9 cellular contexts compared by ENCODE assay signal in genomic region chr19:1649706-1650626, GRCh38. TPM values are rescaled to one million over a fixed set of nuclear protein-coding genes. Genes with fewer than 3 reads are reported as not detected.
DNase-seq lines count a peak whose midpoint lies in the region; ATAC-seq, FAIRE-seq and TF ChIP-seq lines count a peak whose summit lies in the region.
"Had no signal": no experiment of that assay in that cellular context is flagged by ENCODE, and none has a peak within 500 bp of the region (broad histone marks: within the 10 kb centered on the region; RNA-seq: fewer than 3 reads in every experiment).

No MANE protein-coding gene starts in this region.

- no peaks in the 10 kb centered on the region for H3K9me3 Mint-ChIP-seq in HFFc6

- BruUV-seq in GM12878 (replicated peaks; lab: Mats Ljungman, UMichigan): no TSS peak

- no peaks in the 10 kb centered on the region for H3K27me3 ChIP-seq in BJ (ENCODE audit: control insufficient read depth, insufficient read depth, low read length)
- no peaks in the 10 kb centered on the region for H3K27me3 ChIP-seq in GM12878 (replicated peaks in 1 of 2; ENCODE audit: control insufficient read depth in 2 of 2, insufficient read depth in 2 of 2, low read length in 1 of 2)

- peaks cover 27% of the 10 kb centered on the region for H3K4me1 ChIP-seq in GM12878 (ENCODE audit: control insufficient read depth, insufficient read depth, low read length)
- H3K4me1 ChIP-seq in mucosa of descending colon (ENCODE audit: low read depth): no peaks in the 10 kb centered on the region

- FAIRE-seq in GM12878 (lab: Jason Lieb, UNC): no peak

- SMC1A ChIA-PET in GM12878 (lab: Charles Lee; ENCODE audit: uncharacterized antibody, unreplicated experiment): interaction anchor here (0.8 to 3.3 kb wide), 4 partner anchors 14 to 59 kb away, joined by 3 to 30 read pairs (median 5); no protein-coding TSS in a partner anchor

- DNase-seq in BJ (ENCODE audit: low read depth) (no peak), HFFc6 (no peak), GM12878 (ENCODE audit: low read depth, low spot score) (no peak), mucosa of descending colon (peak in 2 of 3 donors; percentile 29 to 59), NCI-H1694 (lab: John Stamatoyannopoulos, UW) (no peak), putamen (ENCODE audit: low spot score) (no peak)

- peaks cover 60% of the 10 kb centered on the region for H3K79me2 ChIP-seq in GM12878 (ENCODE audit: control insufficient read depth, insufficient read depth, low read length)

- peak overlapping the region; percentile 78 for H3K4me3 ChIP-seq in BJ (ENCODE audit: low read depth, low read length)
- H3K4me3 ChIP-seq in GM12878: peak overlapping the region; percentile 91
- no peak overlapping the region for H3K4me3 ChIP-seq in mucosa of descending colon

- CTCF ChIA-PET in BJ (lab: Yijun Ruan, JAX) (interaction anchor here (3.4 kb wide), 1 partner anchor 23 kb away, joined by 12 read pairs; no protein-coding TSS in a partner anchor), GM12878 (lab: Yijun Ruan, JAX) (interaction anchor here (0.6 to 2.2 kb wide), 9 partner anchors 13 to 104 kb away, joined by 3 to 10 read pairs (median 4); no protein-coding TSS in a partner anchor)

- peak overlapping the region; percentile 76 for H3K9ac ChIP-seq in GM12878 (ENCODE audit: control insufficient read depth, insufficient read depth, low read length)

- no peak overlapping the region for H2AFZ ChIP-seq in GM12878 (ENCODE audit: control insufficient read depth, low read depth, low read length)

- H3K36me3 ChIP-seq in BJ (ENCODE audit: control insufficient read depth, insufficient read depth, low read length): peaks cover 17% of the 10 kb centered on the region
- peaks cover 4 to 12% of the 10 kb centered on the region in 2 experiments; a peak in 3 of 4 replicates for H3K36me3 ChIP-seq in GM12878 (ENCODE audit: control insufficient read depth in 2 of 2, insufficient read depth in 2 of 2, low read length in 1 of 2)
- H3K36me3 ChIP-seq in mucosa of descending colon (ENCODE audit: low read depth): no peaks in the 10 kb centered on the region

- peaks cover 2% of the 10 kb centered on the region for H3K27me3 Mint-ChIP-seq in HFFc6 (ENCODE audit: insufficient read depth)

- TF ChIP-seq CTCF in BJ (IDR thresholded peaks at IDR 0.05; ENCODE audit: insufficient read depth, low read depth, low read length) (no peak), HFFc6 (IDR thresholded peaks at IDR 0.05) (no peak), GM12878 (IDR thresholded peaks at IDR 0.05 in 2 of 3, conservative IDR thresholded peaks at IDR 0.05 in 1 of 3; ENCODE audit: control insufficient read depth in 2 of 3, extremely low read depth in 1 of 3, insufficient read depth in 1 of 3, low read depth in 3 of 3, low read length in 3 of 3) (no peak), mucosa of descending colon (IDR thresholded peaks at IDR 0.05) (no peak)

- no peak for TF ChIP-seq RAD21 in GM12878 (IDR thresholded peaks at IDR 0.05; ENCODE audit: insufficient read depth, low read depth, low read length)

- peak overlapping the region; percentile 83 for H3K4me2 ChIP-seq in GM12878 (ENCODE audit: control insufficient read depth, insufficient read depth)

- ATAC-seq in GM12878 (no peak), mucosa of descending colon (no peak), HG02884 (IDR thresholded peaks at IDR 0.05; ENCODE audit: unreplicated experiment) (no peak), GM19395 (IDR thresholded peaks at IDR 0.05; ENCODE audit: unreplicated experiment) (no peak)
- ATAC-seq: left lung had no signal

- H3K9me3 ChIP-seq in GM12878 (replicated peaks; ENCODE audit: control insufficient read depth, insufficient read depth, low read length) (no peaks in the 10 kb centered on the region), mucosa of descending colon (no peaks in the 10 kb centered on the region)
- H3K9me3 ChIP-seq: left lung had no signal

- in situ Hi-C loops in GM12878 (cut with MboI): loop anchor here (5.0 kb wide), 1 partner anchor 43 kb away; the partner anchor contains the start of gene UQCR11

- H3K36me3 Mint-ChIP-seq in HFFc6 (ENCODE audit: low read depth): no peaks in the 10 kb centered on the region

- intact Hi-C loops in GM12878 (cut with micrococcal nuclease; ENCODE audit: unreplicated experiment) (loop anchor here (2.0 to 5.0 kb wide), 3 partner anchors 19 to 43 kb away; partner anchors contain the start of gene UQCR11), mucosa of descending colon (cut with DNase I, micrococcal nuclease) (no loop called here)

- TF ChIP-seq POLR2A in GM12878 (IDR thresholded peaks at IDR 0.05; ENCODE audit: low read depth, low read length): no peak

- 13% methylated on average over 20 of the region's 20 CpGs for WGBS in GM12878 (ENCODE audit: insufficient coverage, insufficient replicate concordance, low lambda C conversion rate, missing lambda C conversion rate)

- peak overlapping the region; percentile 91 for H3K4me3 Mint-ChIP-seq in HFFc6

- RAD21 ChIA-PET in GM12878 (lab: Charles Lee; ENCODE audit: unreplicated experiment): interaction anchor here (1.0 to 3.1 kb wide), 8 partner anchors 15 to 159 kb away, joined by 3 to 19 read pairs (median 6); partner anchors contain the start of genes REEP6 and UQCR11

- no peaks in the 10 kb centered on the region; the same call in 1 of the 2 replicates for H4K20me1 ChIP-seq in GM12878 (ENCODE audit: control insufficient read depth, insufficient read depth)

- peak overlapping the region; percentile 75 for H3K27ac Mint-ChIP-seq in HFFc6

- H3K27ac ChIP-seq in GM12878 (ENCODE audit: control insufficient read depth, insufficient read depth): peak overlapping the region; percentile 90
- H3K27ac ChIP-seq: left lung had no signal

- no peak for TF ChIP-seq EP300 in GM12878 (IDR thresholded peaks at IDR 0.05; ENCODE audit: borderline replicate concordance in 1 of 2, control insufficient read depth in 1 of 2, low read depth in 2 of 2, low read length in 2 of 2)

- POLR2A ChIA-PET in BJ (lab: Charles Lee) (no interaction called here), GM12878 (lab: Charles Lee) (interaction anchor here (0.5 to 1.0 kb wide), 7 partner anchors 10 to 61 kb away, joined by 3 to 7 read pairs (median 4); partner anchors contain the start of gene MBD3)

- peaks cover 9% of the 10 kb centered on the region for H3K4me1 Mint-ChIP-seq in HFFc6 (ENCODE audit: low read depth)

RNA-seq across cellular contexts. Expression of gene TCF3, which starts 2.4 kb away (rescaled TPM):
- polyA plus RNA-seq in BJ (2011; rRNA removed) (32.6 and 49.8 TPM in 2 replicates), GM12878 (2011; rRNA removed) (52.4 and 65.0 TPM in 2 replicates), GM12878 (2014; fragmentation: Illumina TruSeq; extraction: Trizol) (32.7 and 76.5 TPM in 2 replicates), GM12878 (2014; fragmentation: Nextera tagmentation; extraction: Ambion mirVana) (10 to 100 TPM in 1 of 2 experiments, 1 to 10 TPM in 1; 6.7 to 24.0 TPM), GM12878 (2014; rRNA removed) (191 and 239 TPM in 2 replicates), GM12878 (2016; fragmentation: Nextera tagmentation; extraction: Ambion mirVana) (10 to 100 TPM; 50.6 to 58.3 TPM)
- polyA minus RNA-seq in BJ (2011; rRNA and poly(A)+ RNA removed): 16.8 and 20.7 TPM in 2 replicates
- total RNA-seq in HFFc6 (2021; fragmentation: NEBNext Ultra II Directional; extraction: Animal tissue kit (Norgen Biotek cat#: 25700)): 100 to 1,000 TPM in 1 of 6 experiments, 10 to 100 TPM in 5; 74.9 to 102 (median 82.0) TPM
- total RNA-seq in GM12878 (2013; cell fraction: nucleolus; rRNA removed): 89.3 and 101 TPM in 2 replicates
- total RNA-seq in GM12878 (2014; rRNA removed) (147 and 165 TPM in 2 replicates), GM12878 (2014; rRNA removed; fragmentation: Illumina TruSeq; extraction: Trizol) (65.3 and 81.4 TPM in 2 replicates), GM12878 (2021) (262 and 282 TPM in 2 replicates), mucosa of descending colon (10 to 100 TPM; 54.4 to 57.7 (median 57.4) TPM)
- 129 TPM for polyA plus RNA-seq in GM12878 (2011; ENCODE audit: low read depth)
- 82.5 and 151 TPM in 2 replicates for polyA plus RNA-seq in GM12878 (2011; cell fraction: cytosol; rRNA removed)
- polyA plus RNA-seq in GM12878 (2011; cell fraction: nucleus; rRNA removed): 292 and 390 TPM in 2 replicates
- 223 and 266 TPM in 2 replicates for polyA plus RNA-seq in GM12878 (2012)
- 24.4 and 53.7 TPM in 2 replicates for polyA minus RNA-seq in GM12878 (2011; rRNA and poly(A)+ RNA removed)
- polyA minus RNA-seq in GM12878 (2011; cell fraction: cytosol; rRNA and poly(A)+ RNA removed): 50.1 and 67.3 TPM in 2 replicates
- 29.3 and 52.0 TPM in 2 replicates for polyA minus RNA-seq in GM12878 (2011; cell fraction: nucleus; rRNA and poly(A)+ RNA removed)

RNA-seq across cellular contexts. Expression of gene UQCR11, which starts 44.7 kb away (rescaled TPM):
- polyA plus RNA-seq in BJ (2011; rRNA removed) (177 and 213 TPM in 2 replicates), GM12878 (2011; rRNA removed) (191 and 219 TPM in 2 replicates), GM12878 (2014; fragmentation: Illumina TruSeq; extraction: Trizol) (15.8 and 29.0 TPM in 2 replicates), GM12878 (2014; fragmentation: Nextera tagmentation; extraction: Ambion mirVana) (100 to 1,000 TPM; 166 to 418 TPM), GM12878 (2014; rRNA removed) (146 and 157 TPM in 2 replicates), GM12878 (2016; fragmentation: Nextera tagmentation; extraction: Ambion mirVana) (100 to 1,000 TPM; 520 to 586 TPM)
- 20.0 and 30.9 TPM in 2 replicates for polyA minus RNA-seq in BJ (2011; rRNA and poly(A)+ RNA removed)
- total RNA-seq in HFFc6 (2021; fragmentation: NEBNext Ultra II Directional; extraction: Animal tissue kit (Norgen Biotek cat#: 25700)): 100 to 1,000 TPM; 178 to 319 (median 252) TPM
- total RNA-seq in GM12878 (2013; cell fraction: nucleolus; rRNA removed): 26.2 and 28.8 TPM in 2 replicates
- total RNA-seq in GM12878 (2014; rRNA removed) (107 and 113 TPM in 2 replicates), GM12878 (2014; rRNA removed; fragmentation: Illumina TruSeq; extraction: Trizol) (28.6 and 30.2 TPM in 2 replicates), GM12878 (2021) (223 and 247 TPM in 2 replicates), mucosa of descending colon (100 to 1,000 TPM; 265 to 301 (median 272) TPM)
- polyA plus RNA-seq in GM12878 (2011; ENCODE audit: low read depth): 21.7 TPM
- 138 and 274 TPM in 2 replicates for polyA plus RNA-seq in GM12878 (2011; cell fraction: cytosol; rRNA removed)
- polyA plus RNA-seq in GM12878 (2011; cell fraction: nucleus; rRNA removed): 79.3 and 87.4 TPM in 2 replicates
- polyA plus RNA-seq in GM12878 (2012): 111 and 143 TPM in 2 replicates
- polyA minus RNA-seq in GM12878 (2011; rRNA and poly(A)+ RNA removed): 13.8 and 24.5 TPM in 2 replicates
- 18.3 and 26.5 TPM in 2 replicates for polyA minus RNA-seq in GM12878 (2011; cell fraction: cytosol; rRNA and poly(A)+ RNA removed)
- 12.0 and 23.8 TPM in 2 replicates for polyA minus RNA-seq in GM12878 (2011; cell fraction: nucleus; rRNA and poly(A)+ RNA removed)

RNA-seq across cellular contexts. Expression of gene MBD3, which starts 57.3 kb away (rescaled TPM):
- 38.9 and 53.4 TPM in 2 replicates for polyA plus RNA-seq in BJ (2011; rRNA removed)
- 17.4 and 26.7 TPM in 2 replicates for polyA minus RNA-seq in BJ (2011; rRNA and poly(A)+ RNA removed)
- total RNA-seq in HFFc6 (2021; fragmentation: NEBNext Ultra II Directional; extraction: Animal tissue kit (Norgen Biotek cat#: 25700)): 100 to 1,000 TPM in 1 of 6 experiments, 10 to 100 TPM in 5; 75.6 to 104 (median 85.7) TPM
- total RNA-seq in GM12878 (2013; cell fraction: nucleolus; rRNA removed): 37.4 and 45.4 TPM in 2 replicates
- total RNA-seq in GM12878 (2014; rRNA removed): 93.6 and 105 TPM in 2 replicates
- 16.7 and 21.0 TPM in 2 replicates for total RNA-seq in GM12878 (2014; rRNA removed; fragmentation: Illumina TruSeq; extraction: Trizol)
- 95.9 and 107 TPM in 2 replicates for total RNA-seq in GM12878 (2021)
- polyA plus RNA-seq in GM12878 (2011; ENCODE audit: low read depth): 8.0 TPM
- polyA plus RNA-seq in GM12878 (2011; rRNA removed): 10.2 and 21.8 TPM in 2 replicates
- polyA plus RNA-seq in GM12878 (2011; cell fraction: cytosol; rRNA removed): 40.6 and 75.9 TPM in 2 replicates
- 66.8 and 112 TPM in 2 replicates for polyA plus RNA-seq in GM12878 (2011; cell fraction: nucleus; rRNA removed)
- polyA plus RNA-seq in GM12878 (2012): 39.0 and 47.6 TPM in 2 replicates
- polyA plus RNA-seq in GM12878 (2014; fragmentation: Illumina TruSeq; extraction: Trizol): 2.9 and 6.6 TPM in 2 replicates
- 1 to 10 TPM in 1 of 2 experiments, under 1 TPM in 1; 0.13 to 1.7 TPM for polyA plus RNA-seq in GM12878 (2014; fragmentation: Nextera tagmentation; extraction: Ambion mirVana)
- 91.0 and 117 TPM in 2 replicates for polyA plus RNA-seq in GM12878 (2014; rRNA removed)
- polyA plus RNA-seq in GM12878 (2016; fragmentation: Nextera tagmentation; extraction: Ambion mirVana): 10 to 100 TPM; 22.0 to 40.2 TPM
- polyA minus RNA-seq in GM12878 (2011; rRNA and poly(A)+ RNA removed): 27.1 and 50.4 TPM in 2 replicates
- polyA minus RNA-seq in GM12878 (2011; cell fraction: cytosol; rRNA and poly(A)+ RNA removed): 25.1 and 31.5 TPM in 2 replicates
- polyA minus RNA-seq in GM12878 (2011; cell fraction: nucleus; rRNA and poly(A)+ RNA removed): 11.4 and 26.6 TPM in 2 replicates
- 10 to 100 TPM; 54.1 to 78.2 (median 54.2) TPM for total RNA-seq in mucosa of descending colon

Comparison
In these comparisons a context has a peak if more than half of its experiments do, and no peak if none do; other contexts are left out.
1. DNase-seq: peak in mucosa of descending colon (2 of 3); none in BJ (single experiment), HFFc6 (single experiment), GM12878 (single experiment), NCI-H1694 (single experiment) and putamen (single experiment).